15 cellular contexts compared by ENCODE assay signal in genomic region chr4:65943076-65943475, GRCh38.
DNase-seq lines count a peak whose midpoint lies in the region; FAIRE-seq and TF ChIP-seq lines count a peak whose summit lies in the region.
"Had no signal": no experiment of that assay in that cellular context is flagged by ENCODE, and none has a peak within 500 bp of the region (broad histone marks: within the 10 kb centered on the region; RNA-seq: fewer than 3 reads in every experiment).

No MANE protein-coding gene starts in this region.

- peak; percentile 30 for TF ChIP-seq RAD21 in Ishikawa (IDR thresholded peaks at IDR 0.05; ENCODE audit: low read depth)

- no peak overlapping the region for H3K4me3 Mint-ChIP-seq in astrocyte (ENCODE audit: unreplicated experiment)
- H3K4me3 Mint-ChIP-seq: activated CD4-positive, alpha-beta T cell treated with anti-CD3 and anti-CD28 coated beads, Interleukin-2, amount 10 ng/mL, durations not matched to agents 24 days and 14 days; activated naive CD8-positive, alpha-beta T cell treated with anti-CD3 and anti-CD28 coated beads, Interleukin-2, amount 10 ng/mL, durations not matched to agents 7 days and 5 days; naive B cell had no signal

- H3K36me3 ChIP-seq in astrocyte (ENCODE audit: insufficient read depth, low read length), result no peaks in the 10 kb centered on the region
- H3K36me3 ChIP-seq: upper lobe of left lung had no signal

- no peak overlapping the region for H3K27ac ChIP-seq in astrocyte (ENCODE audit: low read depth, low read length)
- H3K27ac ChIP-seq: upper lobe of left lung had no signal

- no peaks in the 10 kb centered on the region for H4K20me1 ChIP-seq in astrocyte (ENCODE audit: insufficient read depth, low read length)

- peak; percentile 63 for FAIRE-seq in astrocyte (lab: Jason Lieb, UNC)

- peaks cover 5% of the 10 kb centered on the region for H3K4me1 ChIP-seq in astrocyte (ENCODE audit: insufficient read depth, low read length)
- H3K4me1 ChIP-seq: upper lobe of left lung had no signal

- H3K9me3 ChIP-seq in astrocyte (ENCODE audit: insufficient read depth, low read depth, low read length), result no peaks in the 10 kb centered on the region
- H3K9me3 ChIP-seq: upper lobe of left lung had no signal

- no peaks in the 10 kb centered on the region for H3K36me3 Mint-ChIP-seq in astrocyte (ENCODE audit: low read depth, unreplicated experiment)
- H3K36me3 Mint-ChIP-seq: activated naive CD8-positive, alpha-beta T cell treated with anti-CD3 and anti-CD28 coated beads, Interleukin-2, amount 10 ng/mL, durations not matched to agents 7 days and 5 days; naive B cell had no signal

- DNase-seq in COR-L47 (lab: John Stamatoyannopoulos, UW) (peak; percentile 34), astrocyte (ENCODE audit: low read depth) (peak; percentile 89), islet precursor cell (peak; percentile 64), NCI-H1694 treated with DMSO at 0.1 percent for 48 hours (lab: John Stamatoyannopoulos, UW) (no peak), SIG-M5 (lab: John Stamatoyannopoulos, UW) (no peak)
- no peak for DNase-seq in activated CD4-positive, CD25-positive, alpha-beta regulatory T cell (lab: John Stamatoyannopoulos, UW)
- no peak for DNase-seq in stimulated activated naive CD4-positive, alpha-beta T cell treated with Interleukin-2 at 50 U/mL for 16 hours (lab: John Stamatoyannopoulos, UW)
- DNase-seq: activated CD4-positive, alpha-beta T cell treated with anti-CD3 and anti-CD28 coated beads, Interleukin-2, amount 10 ng/mL, durations not matched to agents 24 days and 14 days; activated naive CD8-positive, alpha-beta T cell treated with anti-CD3 and anti-CD28 coated beads, Interleukin-2, amount 10 ng/mL, durations not matched to agents 7 days and 5 days; DMS79 treated with DMSO at 0.1 percent for 48 hours; foreskin fibroblast; Karpas-422; naive B cell; upper lobe of left lung had no signal

- peak; percentile 30 for TF ChIP-seq CTCF in astrocyte (IDR thresholded peaks at IDR 0.05; ENCODE audit: insufficient read depth, low read depth, low read length)

- peak overlapping the region; percentile 96 for H3K27ac Mint-ChIP-seq in astrocyte (ENCODE audit: unreplicated experiment)
- H3K27ac Mint-ChIP-seq: activated CD4-positive, alpha-beta T cell treated with anti-CD3 and anti-CD28 coated beads, Interleukin-2, amount 10 ng/mL, durations not matched to agents 24 days and 14 days; activated naive CD8-positive, alpha-beta T cell treated with anti-CD3 and anti-CD28 coated beads, Interleukin-2, amount 10 ng/mL, durations not matched to agents 7 days and 5 days; naive B cell had no signal

- no peak overlapping the region for H3K4me3 ChIP-seq in astrocyte (ENCODE audit: insufficient read depth, low read depth, low read length)
- H3K4me3 ChIP-seq: upper lobe of left lung had no signal

- no peaks in the 10 kb centered on the region for H3K9me3 Mint-ChIP-seq in astrocyte (ENCODE audit: unreplicated experiment)
- H3K9me3 Mint-ChIP-seq: activated CD4-positive, alpha-beta T cell treated with anti-CD3 and anti-CD28 coated beads, Interleukin-2, amount 10 ng/mL, durations not matched to agents 24 days and 14 days; activated naive CD8-positive, alpha-beta T cell treated with anti-CD3 and anti-CD28 coated beads, Interleukin-2, amount 10 ng/mL, durations not matched to agents 7 days and 5 days had no signal

- H3K79me2 ChIP-seq in astrocyte (ENCODE audit: insufficient read depth, low read length), result no peaks in the 10 kb centered on the region

- H3K4me2 ChIP-seq in astrocyte (ENCODE audit: low read length), result peak overlapping the region; percentile 25

- TF ChIP-seq EP300 in Ishikawa (IDR thresholded peaks at IDR 0.05; ENCODE audit: borderline replicate concordance), result peak; percentile 70

- H3K9ac ChIP-seq in astrocyte (ENCODE audit: low read length), result no peak overlapping the region

- H3K27me3 Mint-ChIP-seq in astrocyte (ENCODE audit: low read depth, unreplicated experiment), result no peaks in the 10 kb centered on the region
- H3K27me3 Mint-ChIP-seq: activated CD4-positive, alpha-beta T cell treated with anti-CD3 and anti-CD28 coated beads, Interleukin-2, amount 10 ng/mL, durations not matched to agents 24 days and 14 days; activated naive CD8-positive, alpha-beta T cell treated with anti-CD3 and anti-CD28 coated beads, Interleukin-2, amount 10 ng/mL, durations not matched to agents 7 days and 5 days; naive B cell had no signal

- no peak overlapping the region for H2AFZ ChIP-seq in astrocyte (ENCODE audit: low read depth, low read length)

- no peaks in the 10 kb centered on the region for H3K27me3 ChIP-seq in astrocyte (ENCODE audit: insufficient read depth, low read length)
- H3K27me3 ChIP-seq: upper lobe of left lung had no signal

- H3K4me1 Mint-ChIP-seq in astrocyte (ENCODE audit: low read depth, unreplicated experiment), result peaks cover 3% of the 10 kb centered on the region
- H3K4me1 Mint-ChIP-seq: activated CD4-positive, alpha-beta T cell treated with anti-CD3 and anti-CD28 coated beads, Interleukin-2, amount 10 ng/mL, durations not matched to agents 24 days and 14 days; activated naive CD8-positive, alpha-beta T cell treated with anti-CD3 and anti-CD28 coated beads, Interleukin-2, amount 10 ng/mL, durations not matched to agents 7 days and 5 days; naive B cell had no signal

TF ChIP-seq in Ishikawa, 13 proteins besides CTCF, POLR2A, EP300 and RAD21:
- TF ChIP-seq USF1 (IDR thresholded peaks at IDR 0.05) (peak; percentile 80), TEAD4 (IDR thresholded peaks at IDR 0.05) (peak; percentile 100), EGR1 (IDR thresholded peaks at IDR 0.05) (no peak), CEBPB (IDR thresholded peaks at IDR 0.05) (no peak), FOXM1 (IDR thresholded peaks at IDR 0.05; ENCODE audit: borderline replicate concordance, low read depth) (peak; percentile 20; the same call in 1 of the 2 replicates), TCF12 (IDR thresholded peaks at IDR 0.05; ENCODE audit: low read depth) (peak; percentile 68), NFIC (IDR thresholded peaks at IDR 0.05) (peak; percentile 97), MAX (IDR thresholded peaks at IDR 0.05) (peak; percentile 70), TAF1 (IDR thresholded peaks at IDR 0.05; ENCODE audit: low read depth) (no peak), REST (IDR thresholded peaks at IDR 0.05; ENCODE audit: low read depth) (no peak), CREB1 (IDR thresholded peaks at IDR 0.05; ENCODE audit: low read depth) (no peak), ZBTB7A (IDR thresholded peaks at IDR 0.05; ENCODE audit: low read depth) (no peak), YY1 (IDR thresholded peaks at IDR 0.05; ENCODE audit: low read depth) (no peak)

Comparison
In these comparisons a context has a peak if more than half of its experiments do, and no peak if none do; other contexts are left out.
1. DNase-seq: peak in COR-L47 (single experiment), astrocyte (single experiment) and islet precursor cell (single experiment); none in NCI-H1694 treated with DMSO at 0.1 percent for 48 hours (single experiment), activated CD4-positive, CD25-positive, alpha-beta regulatory T cell (0 of 4), SIG-M5 (single experiment) and stimulated activated naive CD4-positive, alpha-beta T cell treated with Interleukin-2 at 50 U/mL for 16 hours (single experiment).